1 cellular context compared by ENCODE assay signal in the genomic region with DNA sequence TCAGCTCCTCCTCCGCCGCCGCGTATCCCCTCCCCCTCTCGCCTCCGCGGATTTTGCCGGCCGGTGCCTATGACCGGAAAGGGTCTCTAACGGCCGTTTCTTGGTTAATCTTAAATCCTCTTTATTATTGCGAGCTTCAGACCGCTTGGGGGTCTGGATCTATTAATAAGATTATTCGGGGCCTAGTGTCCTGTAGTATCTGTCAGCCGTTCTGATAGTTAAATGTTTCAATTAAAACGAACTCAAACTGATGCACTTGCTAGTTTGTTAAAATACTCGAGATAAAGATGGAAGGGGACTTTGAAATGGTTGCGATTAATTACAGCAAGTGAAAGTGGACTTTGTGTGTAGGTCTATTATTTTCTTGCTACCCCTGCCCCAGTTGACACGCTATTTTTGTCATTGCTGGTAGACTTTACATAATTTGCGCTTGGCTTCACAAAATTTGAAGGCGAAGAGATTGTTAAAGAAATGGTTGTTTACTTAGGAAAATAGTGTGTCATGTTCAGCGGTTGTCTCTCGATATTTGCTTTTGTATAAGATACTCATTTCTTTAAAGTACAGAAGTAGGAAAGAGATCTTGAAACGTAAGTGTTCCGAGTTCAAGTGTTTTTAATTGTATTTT.
TF ChIP-seq lines count a peak whose summit lies in the region.

No MANE protein-coding gene starts in this region.

TF ChIP-seq in HCT116, 20 proteins besides CTCF, POLR2A, EP300 and RAD21 (continued from another document):
- TF ChIP-seq EZH2phosphoT487 (IDR thresholded peaks at IDR 0.05; ENCODE audit: borderline replicate concordance): no peak
- TF ChIP-seq TCF7L2 (IDR thresholded peaks at IDR 0.05; ENCODE audit: borderline replicate concordance, extremely low read depth, insufficient read depth, insufficient read length): no peak
- no peak; the same call in 1 of the 2 replicates for TF ChIP-seq ZFX (IDR thresholded peaks at IDR 0.05)
- TF ChIP-seq, protein P1, sequence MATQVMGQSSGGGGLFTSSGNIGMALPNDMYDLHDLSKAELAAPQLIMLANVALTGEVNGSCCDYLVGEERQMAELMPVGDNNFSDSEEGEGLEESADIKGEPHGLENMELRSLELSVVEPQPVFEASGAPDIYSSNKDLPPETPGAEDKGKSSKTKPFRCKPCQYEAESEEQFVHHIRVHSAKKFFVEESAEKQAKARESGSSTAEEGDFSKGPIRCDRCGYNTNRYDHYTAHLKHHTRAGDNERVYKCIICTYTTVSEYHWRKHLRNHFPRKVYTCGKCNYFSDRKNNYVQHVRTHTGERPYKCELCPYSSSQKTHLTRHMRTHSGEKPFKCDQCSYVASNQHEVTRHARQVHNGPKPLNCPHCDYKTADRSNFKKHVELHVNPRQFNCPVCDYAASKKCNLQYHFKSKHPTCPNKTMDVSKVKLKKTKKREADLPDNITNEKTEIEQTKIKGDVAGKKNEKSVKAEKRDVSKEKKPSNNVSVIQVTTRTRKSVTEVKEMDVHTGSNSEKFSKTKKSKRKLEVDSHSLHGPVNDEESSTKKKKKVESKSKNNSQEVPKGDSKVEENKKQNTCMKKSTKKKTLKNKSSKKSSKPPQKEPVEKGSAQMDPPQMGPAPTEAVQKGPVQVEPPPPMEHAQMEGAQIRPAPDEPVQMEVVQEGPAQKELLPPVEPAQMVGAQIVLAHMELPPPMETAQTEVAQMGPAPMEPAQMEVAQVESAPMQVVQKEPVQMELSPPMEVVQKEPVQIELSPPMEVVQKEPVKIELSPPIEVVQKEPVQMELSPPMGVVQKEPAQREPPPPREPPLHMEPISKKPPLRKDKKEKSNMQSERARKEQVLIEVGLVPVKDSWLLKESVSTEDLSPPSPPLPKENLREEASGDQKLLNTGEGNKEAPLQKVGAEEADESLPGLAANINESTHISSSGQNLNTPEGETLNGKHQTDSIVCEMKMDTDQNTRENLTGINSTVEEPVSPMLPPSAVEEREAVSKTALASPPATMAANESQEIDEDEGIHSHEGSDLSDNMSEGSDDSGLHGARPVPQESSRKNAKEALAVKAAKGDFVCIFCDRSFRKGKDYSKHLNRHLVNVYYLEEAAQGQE (IDR thresholded peaks at IDR 0.05; ENCODE audit: low read depth): no peak
- no peak for TF ChIP-seq CBX3 (IDR thresholded peaks at IDR 0.05; ENCODE audit: low read depth)
